8 cellular contexts compared by ENCODE assay signal in genomic region chr17:28335959-28336871, GRCh38. TPM values are rescaled to one million over a fixed set of nuclear protein-coding genes. Genes with fewer than 3 reads are reported as not detected.
DNase-seq lines count a peak whose midpoint lies in the region; ATAC-seq and TF ChIP-seq lines count a peak whose summit lies in the region.

No MANE protein-coding gene starts in this region.

- peaks cover 14% of the 10 kb centered on the region for H3K4me1 Mint-ChIP-seq in glutamatergic neuron (ENCODE audit: low read depth, unreplicated experiment)

- ATAC-seq in GM19324 (IDR thresholded peaks at IDR 0.05; ENCODE audit: low FRiP score, unreplicated experiment): peak; percentile 1
- ATAC-seq in activated naive CD4-positive, alpha-beta T cell treated with anti-CD3 and anti-CD28 coated beads, Interleukin-2, amount 50 U/mL, for 72 hours: peak in 1 of 2 donors; percentile 1
- ATAC-seq in HG03025 (IDR thresholded peaks at IDR 0.05; ENCODE audit: low FRiP score, unreplicated experiment): no peak
- no peak for ATAC-seq in HG03439 (IDR thresholded peaks at IDR 0.05; ENCODE audit: unreplicated experiment)

- no peaks in the 10 kb centered on the region for H3K9me3 Mint-ChIP-seq in activated naive CD4-positive, alpha-beta T cell treated with anti-CD3 and anti-CD28 coated beads, Interleukin-2, amount 50 U/mL, for 72 hours
- H3K9me3 Mint-ChIP-seq in glutamatergic neuron (ENCODE audit: unreplicated experiment): peaks cover 20% of the 10 kb centered on the region

- peaks cover 12% of the 10 kb centered on the region for H3K27me3 Mint-ChIP-seq in glutamatergic neuron (ENCODE audit: unreplicated experiment)

- peak overlapping the region; percentile 95 to 96 for H3K27ac Mint-ChIP-seq in activated naive CD4-positive, alpha-beta T cell treated with anti-CD3 and anti-CD28 coated beads, Interleukin-2, amount 50 U/mL, for 72 hours
- peak overlapping the region; percentile 99 for H3K27ac Mint-ChIP-seq in glutamatergic neuron (ENCODE audit: unreplicated experiment)

- H3K36me3 Mint-ChIP-seq in activated naive CD4-positive, alpha-beta T cell treated with anti-CD3 and anti-CD28 coated beads, Interleukin-2, amount 50 U/mL, for 72 hours: peaks cover 0 to 13% of the 10 kb centered on the region in 2 donors
- no peaks in the 10 kb centered on the region for H3K36me3 Mint-ChIP-seq in glutamatergic neuron (ENCODE audit: unreplicated experiment)

- DNase-seq in AG08396 (ENCODE audit: low spot score): peak; percentile 75
- peak; percentile 66 for DNase-seq in NCI-H510A treated with DMSO at 0.1 percent for 48 hours (lab: John Stamatoyannopoulos, UW)
- peak in 1 of 2 donors; percentile 10 for DNase-seq in activated naive CD4-positive, alpha-beta T cell treated with anti-CD3 and anti-CD28 coated beads, Interleukin-2, amount 50 U/mL, for 72 hours (ENCODE audit: low spot score in 2 of 2)
- peak; percentile 56 for DNase-seq in glutamatergic neuron
- DNase-seq in nucleus accumbens (lab: John Stamatoyannopoulos, UW): peak in 31 of 56 donors; percentile 13 to 69 (median 40)

- TF ChIP-seq CTCF in glutamatergic neuron (IDR thresholded peaks at IDR 0.05; ENCODE audit: partially characterized antibody, unreplicated experiment): no peak

- H3K4me3 Mint-ChIP-seq in glutamatergic neuron (ENCODE audit: unreplicated experiment): peak overlapping the region; percentile 99

RNA-seq across cellular contexts. Expression of gene TNFAIP1, which starts 0.7 kb away (rescaled TPM):
- 10 to 100 TPM; 25.7 to 26.2 TPM for total RNA-seq in activated naive CD4-positive, alpha-beta T cell treated with anti-CD3 and anti-CD28 coated beads, Interleukin-2, amount 50 U/mL, for 72 hours
- 111 TPM for total RNA-seq in glutamatergic neuron (ENCODE audit: unreplicated experiment)

RNA-seq across cellular contexts. Expression of gene IFT20, which starts 0.9 kb away (rescaled TPM):
- total RNA-seq in activated naive CD4-positive, alpha-beta T cell treated with anti-CD3 and anti-CD28 coated beads, Interleukin-2, amount 50 U/mL, for 72 hours: 10 to 100 TPM; 16.4 to 16.8 TPM
- 43.9 TPM for total RNA-seq in glutamatergic neuron (ENCODE audit: unreplicated experiment)

RNA-seq across cellular contexts. Expression of gene TMEM97, which starts 17.2 kb away (rescaled TPM):
- total RNA-seq in activated naive CD4-positive, alpha-beta T cell treated with anti-CD3 and anti-CD28 coated beads, Interleukin-2, amount 50 U/mL, for 72 hours: 10 to 100 TPM; 24.5 to 31.1 TPM
- total RNA-seq in glutamatergic neuron (ENCODE audit: unreplicated experiment): 170 TPM

RNA-seq across cellular contexts. Expression of gene POLDIP2, which starts 21.1 kb away (rescaled TPM):
- 10 to 100 TPM; 62.2 to 83.4 TPM for total RNA-seq in activated naive CD4-positive, alpha-beta T cell treated with anti-CD3 and anti-CD28 coated beads, Interleukin-2, amount 50 U/mL, for 72 hours
- total RNA-seq in glutamatergic neuron (ENCODE audit: unreplicated experiment): 73.5 TPM

RNA-seq across cellular contexts. Expression of gene SEBOX, which starts 28.8 kb away (rescaled TPM):
- total RNA-seq in activated naive CD4-positive, alpha-beta T cell treated with anti-CD3 and anti-CD28 coated beads, Interleukin-2, amount 50 U/mL, for 72 hours: not detected
- total RNA-seq in glutamatergic neuron (ENCODE audit: unreplicated experiment): not detected
